Comparison of ENCODE assay signal across 8 cellular contexts in genomic region chr16:23149267-23149992, GRCh38. TPM values are rescaled to one million over a fixed set of nuclear protein-coding genes. Genes with fewer than 3 reads are reported as not detected.
DNase-seq lines count a peak whose midpoint lies in the region; ATAC-seq, FAIRE-seq and TF ChIP-seq lines count a peak whose summit lies in the region.

USP31 (minus strand) TSS chr16:23149452; CDS start chr16:23149270, 182 bp downstream.

- TF ChIP-seq CTCF in AG09309 (IDR thresholded peaks at IDR 0.05; ENCODE audit: control insufficient read depth, insufficient read depth, low read depth, low read length, missing control alignments) (no peak), activated B cell treated with CpG ODN at 0.5 μM for 24 hours (IDR thresholded peaks at IDR 0.05) (no peak)

- H3K9me3 Mint-ChIP-seq in activated B cell treated with CpG ODN at 0.5 μM for 24 hours: no peaks in the 10 kb centered on the region

- intact Hi-C loops in activated B cell treated with CpG ODN at 0.5 μM for 24 hours (cut with micrococcal nuclease): loop anchor here (1.0 to 2.0 kb wide), 5 partner anchors 34 to 1579 kb away; partner anchors contain the start of genes COG7, EARS2, METTL9 and TNRC6A

- peak within 1 kb of the TSS; percentile 59 for H3K4me3 ChIP-seq in AG09309 (ENCODE audit: control insufficient read depth, low read depth, low read length)
- H3K4me3 ChIP-seq in small intestine (ENCODE audit: low read depth in 1 of 2, low read length in 2 of 2): peak within 1 kb of the TSS; percentile 73 to 84

- peaks cover 11% of the 10 kb centered on the region for H3K4me1 Mint-ChIP-seq in activated B cell treated with CpG ODN at 0.5 μM for 24 hours

- H3K36me3 ChIP-seq in small intestine (ENCODE audit: control insufficient read depth in 2 of 2, insufficient read depth in 2 of 2, low read length in 2 of 2): no peaks in the 10 kb centered on the region

- H3K27me3 ChIP-seq in small intestine (ENCODE audit: control insufficient read depth in 2 of 2, insufficient read depth in 2 of 2, low read length in 2 of 2): no peaks in the 10 kb centered on the region

- H3K36me3 Mint-ChIP-seq in activated B cell treated with CpG ODN at 0.5 μM for 24 hours (ENCODE audit: low read depth): peaks cover 5% of the 10 kb centered on the region

- FAIRE-seq in small intestine (lab: Jason Lieb, UNC): no peak

- peak within 1 kb of the TSS; percentile 81 for H3K27ac Mint-ChIP-seq in activated B cell treated with CpG ODN at 0.5 μM for 24 hours

- POLR2A ChIA-PET in activated B cell treated with CpG ODN at 0.5 μM for 24 hours (lab: Charles Lee): interaction anchor here (0.6 kb wide), 1 partner anchor 498 kb away, joined by 4 read pairs; no protein-coding TSS in a partner anchor

- WGBS in small intestine, 3 donors: 0 to 1% (median 1%) methylated on average over 27 to 75 of the region's 75 CpGs

- peak within 1 kb of the TSS; percentile 91 for H3K4me3 Mint-ChIP-seq in activated B cell treated with CpG ODN at 0.5 μM for 24 hours

- peaks cover 3 to 7% of the 10 kb centered on the region in 2 donors for H3K4me1 ChIP-seq in small intestine (ENCODE audit: control insufficient read depth in 2 of 2, insufficient read depth in 1 of 2, low read depth in 1 of 2, low read length in 1 of 2)

- peaks cover 3% of the 10 kb centered on the region for H3K27me3 Mint-ChIP-seq in activated B cell treated with CpG ODN at 0.5 μM for 24 hours

- no peaks in the 10 kb centered on the region for H3K9me3 ChIP-seq in small intestine (ENCODE audit: control insufficient read depth, low read depth)

- DNase-seq in AG09309 (ENCODE audit: low read depth) (peak; percentile 72), NCI-H226 (peak; percentile 97), activated B cell treated with CpG ODN at 0.5 μM for 24 hours (peak; percentile 82), caudate nucleus (lab: John Stamatoyannopoulos, UW) (peak in 60 of 61 donors; percentile 27 to 98 (median 93)), iPS-NIHi7 (ENCODE audit: extremely low spot score) (peak; percentile 93), small intestine (peak; percentile 95)

- CTCF ChIA-PET in activated B cell treated with CpG ODN at 0.5 μM for 24 hours (lab: Charles Lee): no interaction called here

- ATAC-seq in GM19035 (IDR thresholded peaks at IDR 0.05; ENCODE audit: unreplicated experiment) (peak; percentile 97), HG03280 (IDR thresholded peaks at IDR 0.05; ENCODE audit: unreplicated experiment) (peak; percentile 94), activated B cell treated with CpG ODN at 0.5 μM for 24 hours (ENCODE audit: low read depth) (peak; percentile 96)

- H3K27ac ChIP-seq in caudate nucleus (ENCODE audit: low read depth, low read length): peak within 1 kb of the TSS; percentile 83
- peak within 1 kb of the TSS; percentile 81 to 90 for H3K27ac ChIP-seq in small intestine (ENCODE audit: low read depth in 1 of 2, low read length in 1 of 2)

RNA-seq across cellular contexts. Expression of gene USP31, which starts in this region (rescaled TPM):
- total RNA-seq in activated B cell treated with CpG ODN at 0.5 μM for 24 hours: 3.6 and 4.6 TPM in 2 replicates
- polyA plus RNA-seq in small intestine: 1 to 10 TPM in 2 of 3 donors, under 1 TPM in 1; 0.89 to 3.1 (median 1.9) TPM

Comparison
In these comparisons a context has a peak if more than half of its experiments do, and no peak if none do; other contexts are left out.
1. Peak in every context shown above with its lines: DNase-seq, ATAC-seq, H3K4me3 ChIP-seq and H3K27ac ChIP-seq.